In genomic region chr15:58077427-58077826, GRCh38 we compare ENCODE assay signal across 10 cellular contexts. TPM values are rescaled to one million over a fixed set of nuclear protein-coding genes. Genes with fewer than 3 reads are reported as not detected.
A peak's percentile ranks its signal among the peaks of the same experiment; 100 is the strongest.
DNase-seq lines count a peak whose midpoint lies in the region; ATAC-seq and TF ChIP-seq lines count a peak whose summit lies in the region.
"Had no signal": no experiment of that assay in that cellular context is flagged by ENCODE, and none has a peak within 500 bp of the region (broad histone marks: within the 10 kb centered on the region; RNA-seq: fewer than 3 reads in every experiment).

No MANE protein-coding gene starts in this region.

- no peak overlapping the region for H2AFZ ChIP-seq in KMS-11 (ENCODE audit: low read depth)

- in situ Hi-C loops in astrocyte of the spinal cord (cut with HindIII; ENCODE audit: low sequenced_read_pairs), result no loop called here

- H3K9me3 ChIP-seq in left lung, result no peaks in the 10 kb centered on the region

- H3K27me3 ChIP-seq in KMS-11 (ENCODE audit: insufficient read depth, low read depth) (no peaks in the 10 kb centered on the region), left lung (peaks cover 0 to 8% of the 10 kb centered on the region in 2 donors)

- H3K4me2 ChIP-seq in KMS-11, result no peak overlapping the region

- ATAC-seq in left lung (peak; percentile 84), HG03135 (IDR thresholded peaks at IDR 0.05; ENCODE audit: unreplicated experiment) (no peak), HG03025 (IDR thresholded peaks at IDR 0.05; ENCODE audit: low FRiP score, unreplicated experiment) (no peak)

- H3K36me3 ChIP-seq in KMS-11 (ENCODE audit: insufficient read depth), result no peaks in the 10 kb centered on the region
- no peaks in the 10 kb centered on the region for H3K36me3 ChIP-seq in left lung

- peak; percentile 35 for DNase-seq in DMS53 treated with DMSO at 0.1 percent for 48 hours (lab: John Stamatoyannopoulos, UW; ENCODE audit: unreplicated experiment)
- no peak for DNase-seq in astrocyte of the spinal cord (ENCODE audit: low read depth, low spot score)
- DNase-seq in left lung, result no peak
- no peak for DNase-seq in LoVo (ENCODE audit: low spot score)
- no peak for DNase-seq in midbrain (lab: John Stamatoyannopoulos, UW)
- DNase-seq: activated CD4-positive, alpha-beta T cell treated with anti-CD3 and anti-CD28 coated beads for 48 hours; stimulated activated CD4-positive, alpha-beta T cell treated with anti-CD3 and anti-CD28 coated beads, Interleukin-15, amount 100 ng/mL, for 24 hours had no signal

- H4K20me1 ChIP-seq in KMS-11 (ENCODE audit: insufficient read depth), result no peaks in the 10 kb centered on the region

- H3K4me1 ChIP-seq in KMS-11 (ENCODE audit: low read depth, poor library complexity, severe bottlenecking) (no peaks in the 10 kb centered on the region), left lung (no peaks in the 10 kb centered on the region)

- H3K27ac ChIP-seq in KMS-11 (no peak overlapping the region), left lung (no peak overlapping the region)

- TF ChIP-seq CTCF in KMS-11 (conservative IDR thresholded peaks at IDR 0.05; ENCODE audit: low read depth, low read length), result 0 out of 2 replicates have a peak, but pooled peaks have one; percentile 16
- TF ChIP-seq CTCF in astrocyte of the spinal cord (IDR thresholded peaks at IDR 0.05; ENCODE audit: low read depth, low read length), result peak; percentile 31
- no peak for TF ChIP-seq CTCF in left lung (IDR thresholded peaks at IDR 0.05)

- no peak overlapping the region for H3K4me3 ChIP-seq in KMS-11 (IDR thresholded peaks at IDR 0.05; ENCODE audit: insufficient read depth, low read depth, low read length)
- no peak overlapping the region for H3K4me3 ChIP-seq in astrocyte of the spinal cord (ENCODE audit: low read depth, low read length)
- no peak overlapping the region for H3K4me3 ChIP-seq in left lung

- H3K79me2 ChIP-seq in KMS-11 (ENCODE audit: insufficient read depth, low read depth), result no peaks in the 10 kb centered on the region

- no peak overlapping the region for H3K9ac ChIP-seq in KMS-11

- intact Hi-C loops in left lung (cut with DNase I), result loop anchor here in 1 of 2 donors (10.0 kb wide), 1 partner anchor 323 kb away; no protein-coding TSS in a partner anchor

RNA-seq across cellular contexts. Expression of gene ALDH1A2, which starts 11.9 kb away (rescaled TPM):
- 10 to 100 TPM in 1 of 2 donors, 1 to 10 TPM in 1; 3.7 to 26.6 TPM for total RNA-seq in left lung

Comparison
In these comparisons a context has a peak if more than half of its experiments do, and no peak if none do; other contexts are left out.
1. CTCF ChIP-seq: peak in KMS-11 (single experiment) and astrocyte of the spinal cord (single experiment); none in left lung (0 of 2).